ENCODE assay signal across 1 cellular context in the genomic region with DNA sequence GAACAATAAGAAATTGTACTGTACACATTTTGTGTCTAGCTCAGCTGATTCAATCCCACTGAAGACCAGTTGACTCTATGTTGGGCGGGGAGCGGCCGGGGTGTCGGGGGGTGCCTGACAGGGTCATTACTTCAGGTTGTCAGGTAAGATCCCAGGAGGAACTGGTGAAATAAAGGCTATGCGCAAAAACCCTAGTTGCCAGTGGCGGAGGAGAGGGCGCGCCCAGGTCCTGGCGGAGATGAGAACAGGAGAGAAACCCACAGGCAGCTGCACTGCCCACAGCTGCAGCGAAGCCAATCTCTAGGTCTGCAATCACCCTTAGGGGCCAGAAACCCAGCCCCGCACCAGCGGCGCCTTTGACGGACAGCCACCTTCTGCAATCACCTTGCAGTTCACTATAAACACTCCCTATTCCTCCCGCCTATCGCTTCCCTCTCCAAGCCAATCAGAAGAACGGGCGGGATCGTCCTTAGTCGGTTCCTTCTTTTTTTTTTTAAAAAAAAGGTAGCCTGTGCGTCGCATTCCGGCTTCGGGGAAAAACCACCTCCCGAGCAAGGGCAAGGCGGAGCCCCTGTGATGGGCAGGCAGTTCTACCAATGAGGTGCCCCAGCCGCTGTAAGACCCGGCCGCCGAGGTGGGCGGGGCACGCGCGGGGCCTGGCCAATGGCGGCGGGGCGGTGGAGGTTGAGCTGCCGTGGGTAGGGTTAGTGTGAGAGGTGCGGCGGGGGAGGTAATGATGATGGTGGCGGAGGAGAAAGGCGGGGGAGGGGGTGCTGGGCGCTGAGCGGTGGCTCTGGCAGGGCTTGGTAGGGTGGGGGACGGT.
TF ChIP-seq lines count a peak whose summit lies in the region.

Gene EHBP1, plus strand, starts transcription at position 707 of the 823 bp plus-strand sequence. CDS start 1,479 bp downstream, outside the sequence.

TF ChIP-seq in K562, 482 proteins besides CTCF, POLR2A, EP300 and RAD21 (continued from another document and continues in another):
- TF ChIP-seq RB1 (IDR thresholded peaks at IDR 0.05; ENCODE audit: low read depth) (0 out of 2 replicates have a peak, but pooled peaks have one; percentile 6), FOXK2 (conservative IDR thresholded peaks at IDR 0.05 in 1 of 2, IDR thresholded peaks at IDR 0.05 in 1 of 2; ENCODE audit: low read depth in 2 of 2) (peak; percentile 98 to 99), DACH1 (IDR thresholded peaks at IDR 0.05; ENCODE audit: partially characterized antibody) (peak; percentile 41), POLR2AphosphoS5 (IDR thresholded peaks at IDR 0.05; ENCODE audit: control insufficient read depth, insufficient read depth, low read depth, low read length) (peak; percentile 46; the same call in 1 of the 2 replicates), CBX1 (IDR thresholded peaks at IDR 0.05; ENCODE audit: low read depth) (no peak), MAZ (CRISPR knock-in tag; conservative IDR thresholded peaks at IDR 0.05 in 1 of 2, IDR thresholded peaks at IDR 0.05 in 1 of 2) (peak in 1 of 2 experiments; percentile 61; a peak in 1 of 4 replicates), RBM25 (IDR thresholded peaks at IDR 0.05; ENCODE audit: low read depth, low read length, severe bottlenecking) (peak; percentile 95), DPF2 (IDR thresholded peaks at IDR 0.05) (0 out of 2 replicates have a peak, but pooled peaks have one; percentile 29), TAF9B (IDR thresholded peaks at IDR 0.05; ENCODE audit: partially characterized antibody) (peak; percentile 63), ZNF165 (CRISPR knock-in tag; IDR thresholded peaks at IDR 0.05; ENCODE audit: borderline replicate concordance) (no peak), ATF7 (IDR thresholded peaks at IDR 0.05) (peak; percentile 86), USF2 (CRISPR knock-in tag; IDR thresholded peaks at IDR 0.05) (peak; percentile 80), RBFOX2 (IDR thresholded peaks at IDR 0.05; ENCODE audit: low read depth, low read length) (peak; percentile 85), HNRNPLL (IDR thresholded peaks at IDR 0.05; ENCODE audit: low read depth, low read length, poor library complexity, severe bottlenecking) (peak; percentile 82), TFAP4 (CRISPR knock-in tag; IDR thresholded peaks at IDR 0.05; ENCODE audit: borderline replicate concordance) (peak; percentile 90; the same call in 1 of the 2 replicates), TCF7 (IDR thresholded peaks at IDR 0.05; ENCODE audit: borderline replicate concordance) (no peak), PREB (CRISPR knock-in tag; IDR thresholded peaks at IDR 0.05) (no peak), NKRF (IDR thresholded peaks at IDR 0.05; ENCODE audit: borderline replicate concordance) (no peak), CBX3 (IDR thresholded peaks at IDR 0.05; ENCODE audit: borderline replicate concordance in 1 of 2, low read length in 2 of 2) (no peak), SP1 (CRISPR knock-in tag; IDR thresholded peaks at IDR 0.05) (peak; percentile 73; the same call in 1 of the 2 replicates), TEAD4 (IDR thresholded peaks at IDR 0.05; ENCODE audit: low read length) (peak; percentile 65), TEAD4 (CRISPR knock-in tag; IDR thresholded peaks at IDR 0.05; ENCODE audit: borderline replicate concordance) (no peak), SPI1 (IDR thresholded peaks at IDR 0.05; ENCODE audit: borderline replicate concordance, low read depth, low read length) (peak; percentile 54; the same call in 1 of the 2 replicates), SRF (CRISPR knock-in tag; IDR thresholded peaks at IDR 0.05) (peak in 1 of 2 experiments; percentile 74; a peak in 1 of 4 replicates), YY1 (IDR thresholded peaks at IDR 0.05; ENCODE audit: borderline replicate concordance in 1 of 3, control insufficient read depth in 1 of 3, extremely low read depth in 1 of 3, insufficient read depth in 3 of 3, insufficient read length in 1 of 3, insufficient replicate concordance in 2 of 3, low read depth in 1 of 3, low read length in 2 of 3) (peak in 2 of 3 experiments; percentile 85 to 89), TAF7 (tag; IDR thresholded peaks at IDR 0.05) (peak; percentile 46; the same call in 1 of the 2 replicates), PKNOX1 (IDR thresholded peaks at IDR 0.05) (peak; percentile 100), ZNF766 (CRISPR knock-in tag; conservative IDR thresholded peaks at IDR 0.05) (peak; percentile 40; the same call in 1 of the 2 replicates), XRCC5 (IDR thresholded peaks at IDR 0.05; ENCODE audit: low read depth, low read length) (peak; percentile 69; the same call in 1 of the 2 replicates), DIDO1 (tag; IDR thresholded peaks at IDR 0.05; ENCODE audit: low read depth) (no peak), SP2 (IDR thresholded peaks at IDR 0.05; ENCODE audit: extremely low read depth, low read depth, low read length, poor library complexity, severe bottlenecking) (peak; percentile 77), ZBTB17 (CRISPR knock-in tag; IDR thresholded peaks at IDR 0.05) (peak; percentile 87), ZNF224 (CRISPR knock-in tag; IDR thresholded peaks at IDR 0.05) (no peak), CXXC5 (CRISPR knock-in tag; IDR thresholded peaks at IDR 0.05) (peak; percentile 98), ESRRA (IDR thresholded peaks at IDR 0.05; ENCODE audit: borderline replicate concordance, low read depth) (peak; percentile 49; the same call in 1 of the 2 replicates), MYC (IDR thresholded peaks at IDR 0.05; ENCODE audit: low read depth, low read length) (peak; percentile 44), MYC (CRISPR knock-in tag; IDR thresholded peaks at IDR 0.05; ENCODE audit: borderline replicate concordance, low read depth) (no peak), TCF3 (CRISPR knock-in tag; IDR thresholded peaks at IDR 0.05) (0 out of 2 replicates have a peak, but pooled peaks have one; percentile 15), ZNF174 (CRISPR knock-in tag; IDR thresholded peaks at IDR 0.05) (no peak), ELF1 (tag; IDR thresholded peaks at IDR 0.05) (peak; percentile 39; the same call in 1 of the 2 replicates), TAF15 (IDR thresholded peaks at IDR 0.05; ENCODE audit: low read depth, low read length) (no peak), HDAC2 (IDR thresholded peaks at IDR 0.05) (peak; percentile 35; the same call in 1 of the 2 replicates), ASH1L (IDR thresholded peaks at IDR 0.05; ENCODE audit: borderline replicate concordance, low read depth, partially characterized antibody) (peak; percentile 86), CBX5 (IDR thresholded peaks at IDR 0.05; ENCODE audit: borderline replicate concordance, low read depth) (no peak), ZFP1 (CRISPR knock-in tag; IDR thresholded peaks at IDR 0.05) (no peak), ZNF316 (IDR thresholded peaks at IDR 0.05) (peak; percentile 66), CREM (IDR thresholded peaks at IDR 0.05; ENCODE audit: low read depth) (no peak; the same call in none of the 2 replicates), HDAC1 (IDR thresholded peaks at IDR 0.05) (0 out of 4 replicates have a peak, but pooled peaks of 1 of the 2 experiments have one; percentile 33), STAT5B (CRISPR knock-in tag; IDR thresholded peaks at IDR 0.05) (no peak), ATF1 (CRISPR knock-in tag; IDR thresholded peaks at IDR 0.05) (no peak), ATF1 (tag; IDR thresholded peaks at IDR 0.05) (peak; percentile 92), NCOA4 (IDR thresholded peaks at IDR 0.05; ENCODE audit: partially characterized antibody) (no peak)
- TF ChIP-seq, protein P1, sequence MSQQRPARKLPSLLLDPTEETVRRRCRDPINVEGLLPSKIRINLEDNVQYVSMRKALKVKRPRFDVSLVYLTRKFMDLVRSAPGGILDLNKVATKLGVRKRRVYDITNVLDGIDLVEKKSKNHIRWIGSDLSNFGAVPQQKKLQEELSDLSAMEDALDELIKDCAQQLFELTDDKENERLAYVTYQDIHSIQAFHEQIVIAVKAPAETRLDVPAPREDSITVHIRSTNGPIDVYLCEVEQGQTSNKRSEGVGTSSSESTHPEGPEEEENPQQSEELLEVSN (IDR thresholded peaks at IDR 0.05; ENCODE audit: borderline replicate concordance in 1 of 2, extremely low read depth in 1 of 2, insufficient read depth in 1 of 2, insufficient read length in 1 of 2, low read depth in 1 of 2, low read length in 1 of 2, poor library complexity in 1 of 2, severe bottlenecking in 1 of 2) = peak; percentile 1 to 30
- TF ChIP-seq, protein P2, sequence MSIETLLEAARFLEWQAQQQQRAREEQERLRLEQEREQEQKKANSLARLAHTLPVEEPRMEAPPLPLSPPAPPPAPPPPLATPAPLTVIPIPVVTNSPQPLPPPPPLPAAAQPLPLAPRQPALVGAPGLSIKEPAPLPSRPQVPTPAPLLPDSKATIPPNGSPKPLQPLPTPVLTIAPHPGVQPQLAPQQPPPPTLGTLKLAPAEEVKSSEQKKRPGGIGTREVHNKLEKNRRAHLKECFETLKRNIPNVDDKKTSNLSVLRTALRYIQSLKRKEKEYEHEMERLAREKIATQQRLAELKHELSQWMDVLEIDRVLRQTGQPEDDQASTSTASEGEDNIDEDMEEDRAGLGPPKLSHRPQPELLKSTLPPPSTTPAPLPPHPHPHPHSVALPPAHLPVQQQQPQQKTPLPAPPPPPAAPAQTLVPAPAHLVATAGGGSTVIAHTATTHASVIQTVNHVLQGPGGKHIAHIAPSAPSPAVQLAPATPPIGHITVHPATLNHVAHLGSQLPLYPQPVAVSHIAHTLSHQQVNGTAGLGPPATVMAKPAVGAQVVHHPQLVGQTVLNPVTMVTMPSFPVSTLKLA (conservative IDR thresholded peaks at IDR 0.05) = peak; percentile 69 to 79
- TF ChIP-seq, protein P3, sequence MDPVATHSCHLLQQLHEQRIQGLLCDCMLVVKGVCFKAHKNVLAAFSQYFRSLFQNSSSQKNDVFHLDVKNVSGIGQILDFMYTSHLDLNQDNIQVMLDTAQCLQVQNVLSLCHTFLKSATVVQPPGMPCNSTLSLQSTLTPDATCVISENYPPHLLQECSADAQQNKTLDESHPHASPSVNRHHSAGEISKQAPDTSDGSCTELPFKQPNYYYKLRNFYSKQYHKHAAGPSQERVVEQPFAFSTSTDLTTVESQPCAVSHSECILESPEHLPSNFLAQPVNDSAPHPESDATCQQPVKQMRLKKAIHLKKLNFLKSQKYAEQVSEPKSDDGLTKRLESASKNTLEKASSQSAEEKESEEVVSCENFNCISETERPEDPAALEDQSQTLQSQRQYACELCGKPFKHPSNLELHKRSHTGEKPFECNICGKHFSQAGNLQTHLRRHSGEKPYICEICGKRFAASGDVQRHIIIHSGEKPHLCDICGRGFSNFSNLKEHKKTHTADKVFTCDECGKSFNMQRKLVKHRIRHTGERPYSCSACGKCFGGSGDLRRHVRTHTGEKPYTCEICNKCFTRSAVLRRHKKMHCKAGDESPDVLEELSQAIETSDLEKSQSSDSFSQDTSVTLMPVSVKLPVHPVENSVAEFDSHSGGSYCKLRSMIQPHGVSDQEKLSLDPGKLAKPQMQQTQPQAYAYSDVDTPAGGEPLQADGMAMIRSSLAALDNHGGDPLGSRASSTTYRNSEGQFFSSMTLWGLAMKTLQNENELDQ (CRISPR knock-in tag; IDR thresholded peaks at IDR 0.05; ENCODE audit: borderline replicate concordance) = no peak
